ENCODE assay signal across 8 cellular contexts in genomic region chr6:99823513-99824235, GRCh38.
DNase-seq lines count a peak whose midpoint lies in the region; ATAC-seq and TF ChIP-seq lines count a peak whose summit lies in the region.
"Not testable (repeated sequence)": the region's sequence is repeated elsewhere in the genome, so short reads cannot be mapped to it uniquely, and the experiment has no call there.

No MANE protein-coding gene starts in this region.

- not testable (repeated sequence) for H3K9me3 Mint-ChIP-seq in activated CD4-positive, alpha-beta T cell treated with anti-CD3 and anti-CD28 coated beads, Interleukin-2, amount 10 ng/mL, durations not matched to agents 7 days and 5 days; activated naive CD8-positive, alpha-beta T cell treated with anti-CD3 and anti-CD28 coated beads, Interleukin-2, amount 10 ng/mL, durations not matched to agents 7 days and 5 days; endothelial cell (ENCODE audit: unreplicated experiment)

- H4K20me1 ChIP-seq in PC-3 (ENCODE audit: low read length): not testable (repeated sequence)

- peak overlapping the region; percentile 58 for H3K4me3 Mint-ChIP-seq in activated CD4-positive, alpha-beta T cell treated with anti-CD3 and anti-CD28 coated beads, Interleukin-2, amount 10 ng/mL, durations not matched to agents 7 days and 5 days
- peak overlapping the region; percentile 57 for H3K4me3 Mint-ChIP-seq in activated naive CD8-positive, alpha-beta T cell treated with anti-CD3 and anti-CD28 coated beads, Interleukin-2, amount 10 ng/mL, durations not matched to agents 7 days and 5 days
- H3K4me3 Mint-ChIP-seq in endothelial cell (ENCODE audit: unreplicated experiment): peak overlapping the region; percentile 56

- not testable (repeated sequence) for ATAC-seq in PC-3; activated naive CD8-positive, alpha-beta T cell treated with anti-CD3 and anti-CD28 coated beads, Interleukin-2, amount 10 ng/mL, durations not matched to agents 7 days and 5 days (ENCODE audit: low read depth)

- not testable (repeated sequence) for H2BK12ac ChIP-seq in neuronal stem cell (ENCODE audit: low read length)

- H3K18ac ChIP-seq in neuronal stem cell (ENCODE audit: low read length): not testable (repeated sequence)

- not testable (repeated sequence) for H3K4ac ChIP-seq in neuronal stem cell (ENCODE audit: low read length)

- CTCF ChIA-PET in A673 (lab: Charles Lee): interaction anchor here (1.2 kb wide), 1 partner anchor 235 kb away, joined by 4 read pairs; no protein-coding TSS in a partner anchor
- CTCF ChIA-PET in PC-3 (lab: Charles Lee): interaction anchor here (0.7 kb wide), 1 partner anchor 235 kb away, joined by 3 read pairs; no protein-coding TSS in a partner anchor
- CTCF ChIA-PET in activated CD4-positive, alpha-beta T cell treated with anti-CD3 and anti-CD28 coated beads, Interleukin-2, amount 10 ng/mL, durations not matched to agents 7 days and 5 days (lab: Charles Lee): not testable (repeated sequence)

- H3K79me1 ChIP-seq in neuronal stem cell (ENCODE audit: low read depth, low read length): not testable (repeated sequence)

- H2AFZ ChIP-seq in PC-3 (ENCODE audit: low read length) (peak overlapping the region; percentile 66; the same call in 1 of the 2 replicates), neuronal stem cell (ENCODE audit: low read length) (peak overlapping the region; percentile 41)

- not testable (repeated sequence) for H3K23ac ChIP-seq in neuronal stem cell (ENCODE audit: low read depth, low read length, poor library complexity)

- TF ChIP-seq CTCF in A673 (conservative IDR thresholded peaks at IDR 0.05; ENCODE audit: low read depth, low read length); PC-3 (conservative IDR thresholded peaks at IDR 0.05; ENCODE audit: low read depth, low read length); endothelial cell (IDR thresholded peaks at IDR 0.05; ENCODE audit: unreplicated experiment); kidney epithelial cell (IDR thresholded peaks at IDR 0.05; ENCODE audit: insufficient read depth, low read length, poor library complexity, severe bottlenecking): not testable (repeated sequence)

- not testable (repeated sequence) for H3K9me3 ChIP-seq in A673 (ENCODE audit: low read depth, low read length, poor library complexity, severe bottlenecking); PC-3 (ENCODE audit: low read length); neuronal stem cell (replicated peaks in 1 of 2; ENCODE audit: control insufficient read depth in 2 of 2, insufficient read depth in 1 of 2, low read depth in 1 of 2, low read length in 2 of 2)

- H3K4me1 Mint-ChIP-seq in activated CD4-positive, alpha-beta T cell treated with anti-CD3 and anti-CD28 coated beads, Interleukin-2, amount 10 ng/mL, durations not matched to agents 7 days and 5 days; activated naive CD8-positive, alpha-beta T cell treated with anti-CD3 and anti-CD28 coated beads, Interleukin-2, amount 10 ng/mL, durations not matched to agents 7 days and 5 days; endothelial cell (ENCODE audit: unreplicated experiment): not testable (repeated sequence)

- H4K91ac ChIP-seq in neuronal stem cell (ENCODE audit: low read depth, low read length, poor library complexity): not testable (repeated sequence)

- not testable (repeated sequence) for H3K79me2 ChIP-seq in PC-3 (ENCODE audit: low read length)

- not testable (repeated sequence) for H3K27me3 ChIP-seq in A673 (replicated peaks; ENCODE audit: insufficient read depth, low read depth, low read length, poor library complexity); H7 (ENCODE audit: control insufficient read depth, insufficient read depth, low read length); PC-3 (ENCODE audit: low read length); kidney epithelial cell (ENCODE audit: control insufficient read depth, insufficient read depth, low read length); neuronal stem cell (ENCODE audit: control insufficient read depth in 3 of 3, insufficient read depth in 3 of 3, low read depth in 1 of 3, low read length in 3 of 3)

- DNase-seq in A673 (ENCODE audit: low spot score); H7; PC-3; activated naive CD8-positive, alpha-beta T cell treated with anti-CD3 and anti-CD28 coated beads, Interleukin-2, amount 10 ng/mL, durations not matched to agents 7 days and 5 days; kidney epithelial cell (ENCODE audit: low read depth); neuronal stem cell (ENCODE audit: low spot score): not testable (repeated sequence)
- peak; percentile 17 for DNase-seq in activated CD4-positive, alpha-beta T cell treated with anti-CD3 and anti-CD28 coated beads, Interleukin-2, amount 10 ng/mL, durations not matched to agents 7 days and 5 days
- peak; percentile 11 for DNase-seq in endothelial cell (ENCODE audit: low spot score)

- not testable (repeated sequence) for H3K27ac Mint-ChIP-seq in activated CD4-positive, alpha-beta T cell treated with anti-CD3 and anti-CD28 coated beads, Interleukin-2, amount 10 ng/mL, durations not matched to agents 7 days and 5 days; activated naive CD8-positive, alpha-beta T cell treated with anti-CD3 and anti-CD28 coated beads, Interleukin-2, amount 10 ng/mL, durations not matched to agents 7 days and 5 days
- H3K27ac Mint-ChIP-seq in endothelial cell (ENCODE audit: unreplicated experiment): peak overlapping the region; percentile 2

- H2BK5ac ChIP-seq in neuronal stem cell (ENCODE audit: low read length): not testable (repeated sequence)

- H3K14ac ChIP-seq in neuronal stem cell (ENCODE audit: low read length): not testable (repeated sequence)

- peaks cover 12% of the 10 kb centered on the region for H3K27me3 Mint-ChIP-seq in activated CD4-positive, alpha-beta T cell treated with anti-CD3 and anti-CD28 coated beads, Interleukin-2, amount 10 ng/mL, durations not matched to agents 7 days and 5 days
- peaks cover 11% of the 10 kb centered on the region for H3K27me3 Mint-ChIP-seq in activated naive CD8-positive, alpha-beta T cell treated with anti-CD3 and anti-CD28 coated beads, Interleukin-2, amount 10 ng/mL, durations not matched to agents 7 days and 5 days
- not testable (repeated sequence) for H3K27me3 Mint-ChIP-seq in endothelial cell (ENCODE audit: unreplicated experiment)

- H3F3A ChIP-seq in PC-3 (ENCODE audit: low read length, unreplicated experiment): not testable (repeated sequence)

- H3K4me3 ChIP-seq in A673 (ENCODE audit: low read depth, low read length, poor library complexity, severe bottlenecking) (peak overlapping the region; percentile 45), H7 (ENCODE audit: insufficient read depth, low read depth, low read length) (peak overlapping the region; percentile 21; the same call in 1 of the 2 replicates), PC-3 (ENCODE audit: low read length) (peak overlapping the region; percentile 59), kidney epithelial cell (ENCODE audit: low read depth, low read length) (peak overlapping the region; percentile 25), neuronal stem cell (ENCODE audit: low read length in 2 of 2) (peak overlapping the region in 1 of 2 donors; percentile 20)

- H4K8ac ChIP-seq in neuronal stem cell (ENCODE audit: low read depth, low read length): not testable (repeated sequence)

- H3K4me2 ChIP-seq in PC-3 (ENCODE audit: low read length) (peak overlapping the region; percentile 89), neuronal stem cell (ENCODE audit: insufficient read depth, low read length, poor library complexity, severe bottlenecking) (peak overlapping the region; percentile 11)

- H2BK120ac ChIP-seq in neuronal stem cell (ENCODE audit: low read depth, low read length): not testable (repeated sequence)

- not testable (repeated sequence) for H3K9me2 ChIP-seq in PC-3 (replicated peaks; ENCODE audit: low read length)

- H2AK5ac ChIP-seq in neuronal stem cell (ENCODE audit: low read depth, low read length): not testable (repeated sequence)

- not testable (repeated sequence) for H3K36me3 Mint-ChIP-seq in activated CD4-positive, alpha-beta T cell treated with anti-CD3 and anti-CD28 coated beads, Interleukin-2, amount 10 ng/mL, durations not matched to agents 7 days and 5 days (ENCODE audit: low read depth); activated naive CD8-positive, alpha-beta T cell treated with anti-CD3 and anti-CD28 coated beads, Interleukin-2, amount 10 ng/mL, durations not matched to agents 7 days and 5 days; endothelial cell (ENCODE audit: low read depth, unreplicated experiment)

- H3K4me1 ChIP-seq in A673 (ENCODE audit: insufficient read depth, low read length, poor library complexity, severe bottlenecking); PC-3 (ENCODE audit: insufficient read depth, low read length); neuronal stem cell (ENCODE audit: control insufficient read depth in 2 of 2, insufficient read depth in 1 of 2, low read depth in 1 of 2, low read length in 2 of 2): not testable (repeated sequence)

- intact Hi-C loops in A673 (cut with micrococcal nuclease; ENCODE audit: unreplicated experiment) (loop anchor here (5.0 kb wide), 2 partner anchors 391 to 491 kb away; no protein-coding TSS in a partner anchor), PC-3 (cut with micrococcal nuclease) (loop anchor here (5.0 kb wide), 2 partner anchors 76 to 236 kb away; no protein-coding TSS in a partner anchor)

- not testable (repeated sequence) for H3K36me3 ChIP-seq in A673 (ENCODE audit: insufficient read depth, low read length, poor library complexity, severe bottlenecking); H7 (replicated peaks; ENCODE audit: control insufficient read depth, insufficient read depth, low read length); PC-3 (ENCODE audit: low read depth, low read length); kidney epithelial cell (ENCODE audit: control insufficient read depth, insufficient read depth, low read length); neuronal stem cell (replicated peaks in 1 of 2; ENCODE audit: control insufficient read depth in 2 of 2, insufficient read depth in 2 of 2, low read length in 2 of 2)

- WGBS in neuronal stem cell (ENCODE audit: extremely low coverage in 2 of 2, insufficient read length in 2 of 2, insufficient replicate concordance in 1 of 2), 2 donors: no CpG with 5 or more reads among the region's 34 CpGs

- H3K9ac ChIP-seq in PC-3 (ENCODE audit: low read length); neuronal stem cell (ENCODE audit: low read depth, low read length, poor library complexity): not testable (repeated sequence)

- not testable (repeated sequence) for H2BK15ac ChIP-seq in neuronal stem cell (ENCODE audit: low read length)

- not testable (repeated sequence) for H3K27ac ChIP-seq in A673 (ENCODE audit: low read depth, low read length, poor library complexity, severe bottlenecking); PC-3 (ENCODE audit: low read length); neuronal stem cell (replicated peaks; ENCODE audit: low read length)

- BruUV-seq in A673 (replicated peaks; lab: Mats Ljungman, UMichigan); PC-3 (replicated peaks; lab: Mats Ljungman, UMichigan): not testable (repeated sequence)

- POLR2A ChIA-PET in A673 (lab: Charles Lee; ENCODE audit: low non-redundant PET); PC-3 (lab: Charles Lee; ENCODE audit: unreplicated experiment); activated CD4-positive, alpha-beta T cell treated with anti-CD3 and anti-CD28 coated beads, Interleukin-2, amount 10 ng/mL, durations not matched to agents 7 days and 5 days (lab: Charles Lee); activated naive CD8-positive, alpha-beta T cell treated with anti-CD3 and anti-CD28 coated beads, Interleukin-2, amount 10 ng/mL, durations not matched to agents 7 days and 5 days (lab: Charles Lee): not testable (repeated sequence)
